In the genomic region with DNA sequence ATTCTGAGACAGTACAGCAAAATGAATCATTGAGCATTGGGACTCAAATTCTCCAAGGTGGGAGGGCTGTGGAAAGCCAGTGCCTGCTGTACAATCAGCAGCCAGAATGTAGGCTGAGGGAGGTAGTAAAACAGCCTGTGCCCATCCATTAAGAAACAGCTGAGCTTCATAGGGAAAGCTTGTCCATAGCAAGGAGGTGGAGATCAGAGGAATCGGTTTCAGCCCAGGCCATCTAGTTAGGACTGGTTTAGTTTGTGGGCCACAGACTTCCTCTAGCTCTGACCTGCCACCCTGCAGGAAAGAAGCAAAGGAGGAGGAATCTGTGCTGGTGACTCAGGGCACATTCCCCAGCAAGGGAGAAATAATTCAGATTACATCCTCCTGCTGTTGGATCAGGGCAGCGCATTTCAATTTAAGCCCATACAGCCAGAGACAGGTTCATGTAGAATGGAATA, we compare ENCODE assay signal across 10 cellular contexts.
A peak's percentile ranks its signal among the peaks of the same experiment; 100 is the strongest.
DNase-seq lines count a peak whose midpoint lies in the region; ATAC-seq and TF ChIP-seq lines count a peak whose summit lies in the region.
"Had no signal": no experiment of that assay in that cellular context is flagged by ENCODE, and none has a peak within 500 bp of the region (broad histone marks: within the 10 kb centered on the region; RNA-seq: fewer than 3 reads in every experiment).

No MANE protein-coding gene starts in this region.

- no peaks in the 10 kb centered on the region for H3K9me2 ChIP-seq in hepatocyte (replicated peaks; ENCODE audit: insufficient read depth)

- no peak overlapping the region for H3K4me2 ChIP-seq in hepatocyte

- no peaks in the 10 kb centered on the region for H3K36me3 ChIP-seq in hepatocyte (replicated peaks; ENCODE audit: insufficient read depth, low read depth)
- H3K36me3 ChIP-seq: Peyer's patch, tibial nerve had no signal

- no peak overlapping the region for H2AFZ ChIP-seq in hepatocyte

- H3K4me3 ChIP-seq in hepatocyte, result no peak overlapping the region
- H3K4me3 ChIP-seq: Peyer's patch, tibial nerve had no signal

- ATAC-seq in GM21723 (IDR thresholded peaks at IDR 0.05; ENCODE audit: unreplicated experiment), result no peak

- H4K20me1 ChIP-seq in hepatocyte (ENCODE audit: insufficient read depth, poor library complexity, severe bottlenecking), result no peaks in the 10 kb centered on the region

- no peaks in the 10 kb centered on the region for H3K9me3 ChIP-seq in hepatocyte (ENCODE audit: low read depth)
- H3K9me3 ChIP-seq: Peyer's patch, tibial nerve had no signal

- peak; percentile 67 for DNase-seq in HS-27A (ENCODE audit: low read depth)
- DNase-seq in amniotic stem cell (lab: John Stamatoyannopoulos, UW), result peak; percentile 74
- DNase-seq in hepatocyte (ENCODE audit: low spot score), result peak; percentile 26
- DNase-seq in superior temporal gyrus (ENCODE audit: extremely low spot score), result peak; percentile 49
- no peak for DNase-seq in T1000 (lab: John Stamatoyannopoulos, UW)
- DNase-seq in NCI-H1436 (lab: John Stamatoyannopoulos, UW), result no peak
- no peak for DNase-seq in RPMI8226
- DNase-seq: Peyer's patch had no signal

- peaks cover 7% of the 10 kb centered on the region for H3K79me2 ChIP-seq in hepatocyte

- TF ChIP-seq CTCF in hepatocyte (IDR thresholded peaks at IDR 0.05; ENCODE audit: poor library complexity), result no peak

- WGBS in hepatocyte (ENCODE audit: low lambda C conversion rate, missing lambda C conversion rate), result 73% methylated on average over 2 of the region's 2 CpGs

- H3K27me3 ChIP-seq in hepatocyte, result no peaks in the 10 kb centered on the region
- H3K27me3 ChIP-seq: Peyer's patch, tibial nerve had no signal

- H3K4me1 ChIP-seq in hepatocyte (ENCODE audit: insufficient read depth), result peaks cover 27% of the 10 kb centered on the region

- H3K27ac ChIP-seq in hepatocyte, result no peak overlapping the region
- H3K27ac ChIP-seq: Peyer's patch had no signal

Comparison
In these comparisons a context has a peak if more than half of its experiments do, and no peak if none do; other contexts are left out.
1. DNase-seq: peak in HS-27A (single experiment), amniotic stem cell (single experiment), hepatocyte (single experiment) and superior temporal gyrus (single experiment); none in T1000 (single experiment), NCI-H1436 (single experiment) and RPMI8226 (single experiment).